14 cellular contexts compared by ENCODE assay signal in genomic region chr13:45512148-45512498, GRCh38. TPM values are rescaled to one million over a fixed set of nuclear protein-coding genes. Genes with fewer than 3 reads are reported as not detected.
DNase-seq lines count a peak whose midpoint lies in the region; ATAC-seq and TF ChIP-seq lines count a peak whose summit lies in the region.
"Had no signal": no experiment of that assay in that cellular context is flagged by ENCODE, and none has a peak within 500 bp of the region (broad histone marks: within the 10 kb centered on the region; RNA-seq: fewer than 3 reads in every experiment).

No MANE protein-coding gene starts in this region.

- peaks cover 18% of the 10 kb centered on the region for H3K36me3 ChIP-seq in PC-3 (ENCODE audit: low read depth, low read length)
- H3K36me3 ChIP-seq in effector memory CD4-positive, alpha-beta T cell (ENCODE audit: control insufficient read depth, insufficient read depth, low read length) = peaks cover 43% of the 10 kb centered on the region

- no peaks in the 10 kb centered on the region for H3K27me3 ChIP-seq in PC-3 (ENCODE audit: low read length)
- H3K27me3 ChIP-seq in effector memory CD4-positive, alpha-beta T cell (replicated peaks; ENCODE audit: control insufficient read depth, insufficient read depth, low read length, poor library complexity, severe bottlenecking) = no peaks in the 10 kb centered on the region

- POLR2A ChIA-PET in PC-3 (lab: Charles Lee; ENCODE audit: unreplicated experiment) = no interaction called here

- no peaks in the 10 kb centered on the region for H3K9me2 ChIP-seq in PC-3 (replicated peaks; ENCODE audit: low read length)

- intact Hi-C loops in PC-3 (cut with micrococcal nuclease) = no loop called here

- no peak overlapping the region for H3K4me3 Mint-ChIP-seq in activated T-cell treated with anti-CD3 and anti-CD28 coated beads, Interleukin-2, amount 50 U/mL, for 72 hours
- H3K4me3 Mint-ChIP-seq in progenitor cell of endocrine pancreas (ENCODE audit: low read depth) = no peak overlapping the region
- H3K4me3 Mint-ChIP-seq: dendritic cell treated with granulocyte-macrophage colony-stimulating factor and Interleukin-4, amounts not matched to agents 40 ng/mL and 50 ng/mL, for 4 days; GM23338 had no signal

- TF ChIP-seq CTCF in PC-3 (conservative IDR thresholded peaks at IDR 0.05; ENCODE audit: low read depth, low read length) (no peak), progenitor cell of endocrine pancreas (IDR thresholded peaks at IDR 0.05; ENCODE audit: unreplicated experiment) (no peak)

- no peak for DNase-seq in activated T-cell treated with anti-CD3 and anti-CD28 coated beads, Interleukin-2, amount 50 U/mL, for 72 hours
- DNase-seq in activated T-cell treated with anti-CD3 and anti-CD28 coated beads, Interleukin-2, amount 50 U/mL, for 48 hours = no peak
- DNase-seq in PC-3 (peak; percentile 82), caudate nucleus (lab: John Stamatoyannopoulos, UW) (no peak), progenitor cell of endocrine pancreas (ENCODE audit: low spot score, unreplicated experiment) (no peak), Ammon's horn (ENCODE audit: low spot score) (no peak)
- no peak for DNase-seq in effector memory CD4-positive, alpha-beta T cell
- DNase-seq: activated CD8-positive, alpha-beta memory T cell treated with anti-CD3 and anti-CD28 coated beads, Interleukin-2, amount 50 U/mL, for 4 hours; aorta had no signal

- peaks cover 19% of the 10 kb centered on the region for H3K4me1 ChIP-seq in PC-3 (ENCODE audit: insufficient read depth, low read length)
- H3K4me1 ChIP-seq in effector memory CD4-positive, alpha-beta T cell (ENCODE audit: control insufficient read depth, insufficient read depth, low read length, poor library complexity, severe bottlenecking) = no peaks in the 10 kb centered on the region

- H3K9me3 ChIP-seq in PC-3 (ENCODE audit: low read length) = no peaks in the 10 kb centered on the region
- no peaks in the 10 kb centered on the region for H3K9me3 ChIP-seq in effector memory CD4-positive, alpha-beta T cell (ENCODE audit: control insufficient read depth, low read length)

- peaks cover 4% of the 10 kb centered on the region for H3F3A ChIP-seq in PC-3 (ENCODE audit: low read length, unreplicated experiment)

- ATAC-seq in activated T-cell treated with anti-CD3 and anti-CD28 coated beads, Interleukin-2, amount 50 U/mL, for 72 hours (replicated peaks in 1 of 2) = peak; percentile 40 to 65
- ATAC-seq in PC-3 (peak; percentile 87), HG03097 (IDR thresholded peaks at IDR 0.05; ENCODE audit: low FRiP score, unreplicated experiment) (no peak)

- H4K20me1 ChIP-seq in PC-3 (ENCODE audit: low read length) = no peaks in the 10 kb centered on the region

- no peaks in the 10 kb centered on the region for H3K27me3 Mint-ChIP-seq in activated T-cell treated with anti-CD3 and anti-CD28 coated beads, Interleukin-2, amount 50 U/mL, for 72 hours (ENCODE audit: low read depth)
- no peaks in the 10 kb centered on the region for H3K27me3 Mint-ChIP-seq in progenitor cell of endocrine pancreas
- H3K27me3 Mint-ChIP-seq: dendritic cell treated with granulocyte-macrophage colony-stimulating factor and Interleukin-4, amounts not matched to agents 40 ng/mL and 50 ng/mL, for 4 days had no signal

- H3K27ac Mint-ChIP-seq in activated T-cell treated with anti-CD3 and anti-CD28 coated beads, Interleukin-2, amount 50 U/mL, for 72 hours = peak overlapping the region; percentile 1
- H3K27ac Mint-ChIP-seq in progenitor cell of endocrine pancreas = peak overlapping the region; percentile 74
- H3K27ac Mint-ChIP-seq: dendritic cell treated with granulocyte-macrophage colony-stimulating factor and Interleukin-4, amounts not matched to agents 40 ng/mL and 50 ng/mL, for 4 days; GM23338 had no signal

- H3K9me3 Mint-ChIP-seq in activated T-cell treated with anti-CD3 and anti-CD28 coated beads, Interleukin-2, amount 50 U/mL, for 72 hours = no peaks in the 10 kb centered on the region
- H3K9me3 Mint-ChIP-seq in progenitor cell of endocrine pancreas (ENCODE audit: low read depth) = no peaks in the 10 kb centered on the region
- H3K9me3 Mint-ChIP-seq: dendritic cell treated with granulocyte-macrophage colony-stimulating factor and Interleukin-4, amounts not matched to agents 40 ng/mL and 50 ng/mL, for 4 days; GM23338 had no signal

- H3K79me2 ChIP-seq in PC-3 (ENCODE audit: low read length) = no peaks in the 10 kb centered on the region

- CTCF ChIA-PET in PC-3 (lab: Charles Lee) = no interaction called here

- H3K27ac ChIP-seq in PC-3 (ENCODE audit: low read length) (peak overlapping the region; percentile 94), caudate nucleus (ENCODE audit: low read depth, low read length) (peak overlapping the region; percentile 49)
- no peak overlapping the region for H3K27ac ChIP-seq in effector memory CD4-positive, alpha-beta T cell (ENCODE audit: insufficient read depth, low read length, poor library complexity, severe bottlenecking)
- H3K27ac ChIP-seq: HL-60, skin epidermis had no signal

- H2AFZ ChIP-seq in PC-3 (ENCODE audit: low read length) = no peak overlapping the region
- H2AFZ ChIP-seq: GM23338 had no signal

- BruUV-seq in PC-3 (replicated peaks; lab: Mats Ljungman, UMichigan) = no TSS peak

- peak overlapping the region; percentile 58 for H3K9ac ChIP-seq in PC-3 (ENCODE audit: low read length)

- H3K4me1 Mint-ChIP-seq in activated T-cell treated with anti-CD3 and anti-CD28 coated beads, Interleukin-2, amount 50 U/mL, for 72 hours (ENCODE audit: low read depth) = peaks cover 11% of the 10 kb centered on the region
- peaks cover 2% of the 10 kb centered on the region for H3K4me1 Mint-ChIP-seq in progenitor cell of endocrine pancreas (ENCODE audit: low read depth)
- H3K4me1 Mint-ChIP-seq: GM23338 had no signal

- peak overlapping the region; percentile 70 for H3K4me2 ChIP-seq in PC-3 (ENCODE audit: low read length)
- H3K4me2 ChIP-seq: GM23338 had no signal

- H3K4me3 ChIP-seq in PC-3 (ENCODE audit: low read length) = peak overlapping the region; percentile 28; the same call in 1 of the 2 replicates
- H3K4me3 ChIP-seq in effector memory CD4-positive, alpha-beta T cell (ENCODE audit: insufficient read depth, low read depth, low read length, poor library complexity, severe bottlenecking) = no peak overlapping the region
- H3K4me3 ChIP-seq: GM23338, skin epidermis had no signal

- H3K36me3 Mint-ChIP-seq in activated T-cell treated with anti-CD3 and anti-CD28 coated beads, Interleukin-2, amount 50 U/mL, for 72 hours (ENCODE audit: insufficient read depth in 2 of 2) = peaks cover 0 to 13% of the 10 kb centered on the region in 2 donors
- H3K36me3 Mint-ChIP-seq in progenitor cell of endocrine pancreas (ENCODE audit: insufficient read depth) = peaks cover 19% of the 10 kb centered on the region

RNA-seq across cellular contexts. Expression of gene COG3, which starts 47.4 kb away (rescaled TPM):
- total RNA-seq in activated T-cell treated with anti-CD3 and anti-CD28 coated beads, Interleukin-2, amount 50 U/mL, for 72 hours = 10 to 100 TPM; 28.0 to 29.8 TPM
- 28.8 and 30.8 TPM in 2 replicates for total RNA-seq in PC-3 (2014; rRNA removed)
- 29.6 and 31.6 TPM in 2 replicates for total RNA-seq in progenitor cell of endocrine pancreas
